1 cellular context compared by ENCODE assay signal in genomic region chr19:15432018-15432494, GRCh38.
TF ChIP-seq lines count a peak whose summit lies in the region.

No MANE protein-coding gene starts in this region.

TF ChIP-seq in WTC11, 78 proteins besides CTCF, POLR2A, EP300 and RAD21 (continued from another document):
- TF ChIP-seq ZNF512 (CRISPR knock-in tag; IDR thresholded peaks at IDR 0.05; ENCODE audit: borderline replicate concordance) (no peak), CREM (CRISPR knock-in tag; IDR thresholded peaks at IDR 0.05) (no peak), ESRRA (CRISPR knock-in tag; IDR thresholded peaks at IDR 0.05; ENCODE audit: borderline replicate concordance) (no peak), PREB (CRISPR knock-in tag; IDR thresholded peaks at IDR 0.05; ENCODE audit: borderline replicate concordance) (no peak)
